ENCODE assay signal across 1 cellular context in the genomic region with DNA sequence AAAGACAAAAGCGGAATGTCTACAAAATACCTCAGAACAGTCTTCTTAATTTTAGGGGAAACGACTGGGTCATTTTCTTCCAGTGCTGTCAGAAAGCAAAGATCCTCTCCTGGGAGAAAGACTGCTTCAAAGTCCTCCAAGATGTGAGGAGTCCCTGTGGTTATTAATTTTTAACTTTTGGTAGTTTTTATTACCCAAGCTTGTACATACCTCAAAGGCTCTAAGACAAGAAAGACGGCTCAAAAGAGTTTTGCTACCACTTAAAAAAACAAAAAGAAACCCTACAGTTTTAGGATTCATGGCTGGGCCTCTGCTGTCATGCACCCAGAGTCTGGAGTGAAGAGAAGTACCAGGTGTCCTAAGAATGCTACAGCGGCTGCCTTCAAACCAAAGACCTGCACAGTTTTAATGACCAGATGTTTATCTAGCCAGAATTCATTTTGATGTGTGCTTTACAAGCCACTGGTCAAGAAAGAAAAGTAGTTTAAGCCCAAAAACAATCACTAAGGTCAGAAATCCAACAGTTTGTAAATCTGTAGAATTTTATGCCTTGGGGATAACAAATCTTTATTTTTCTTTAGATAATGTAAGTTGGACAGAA.
TF ChIP-seq lines count a peak whose summit lies in the region.

No MANE protein-coding gene starts in this region.

TF ChIP-seq in SK-N-SH, 30 proteins besides CTCF, POLR2A, EP300 and RAD21:
- TF ChIP-seq NFIC (IDR thresholded peaks at IDR 0.05; ENCODE audit: borderline replicate concordance) (no peak), PBX3 (IDR thresholded peaks at IDR 0.05) (no peak), JUND (IDR thresholded peaks at IDR 0.05) (no peak), MEF2A (IDR thresholded peaks at IDR 0.05; ENCODE audit: borderline replicate concordance, low read depth) (no peak), TCF12 (IDR thresholded peaks at IDR 0.05) (peak; percentile 48; the same call in 1 of the 2 replicates), GABPA (IDR thresholded peaks at IDR 0.05; ENCODE audit: low read depth) (no peak), TAF1 (IDR thresholded peaks at IDR 0.05; ENCODE audit: borderline replicate concordance, low read depth, low read length) (0 out of 2 replicates have a peak, but pooled peaks have one; percentile 4), MXI1 (IDR thresholded peaks at IDR 0.05; ENCODE audit: low read depth, low read length) (no peak), GATA2 (CRISPR knock-in tag; IDR thresholded peaks at IDR 0.05) (peak; percentile 25; the same call in 1 of the 2 replicates), FOSL2 (IDR thresholded peaks at IDR 0.05; ENCODE audit: borderline replicate concordance, low read depth) (no peak)
- TF ChIP-seq, protein P1, sequence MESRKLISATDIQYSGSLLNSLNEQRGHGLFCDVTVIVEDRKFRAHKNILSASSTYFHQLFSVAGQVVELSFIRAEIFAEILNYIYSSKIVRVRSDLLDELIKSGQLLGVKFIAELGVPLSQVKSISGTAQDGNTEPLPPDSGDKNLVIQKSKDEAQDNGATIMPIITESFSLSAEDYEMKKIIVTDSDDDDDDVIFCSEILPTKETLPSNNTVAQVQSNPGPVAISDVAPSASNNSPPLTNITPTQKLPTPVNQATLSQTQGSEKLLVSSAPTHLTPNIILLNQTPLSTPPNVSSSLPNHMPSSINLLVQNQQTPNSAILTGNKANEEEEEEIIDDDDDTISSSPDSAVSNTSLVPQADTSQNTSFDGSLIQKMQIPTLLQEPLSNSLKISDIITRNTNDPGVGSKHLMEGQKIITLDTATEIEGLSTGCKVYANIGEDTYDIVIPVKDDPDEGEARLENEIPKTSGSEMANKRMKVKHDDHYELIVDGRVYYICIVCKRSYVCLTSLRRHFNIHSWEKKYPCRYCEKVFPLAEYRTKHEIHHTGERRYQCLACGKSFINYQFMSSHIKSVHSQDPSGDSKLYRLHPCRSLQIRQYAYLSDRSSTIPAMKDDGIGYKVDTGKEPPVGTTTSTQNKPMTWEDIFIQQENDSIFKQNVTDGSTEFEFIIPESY (IDR thresholded peaks at IDR 0.05; ENCODE audit: borderline replicate concordance, low read depth), result no peak
- TF ChIP-seq, protein P2, sequence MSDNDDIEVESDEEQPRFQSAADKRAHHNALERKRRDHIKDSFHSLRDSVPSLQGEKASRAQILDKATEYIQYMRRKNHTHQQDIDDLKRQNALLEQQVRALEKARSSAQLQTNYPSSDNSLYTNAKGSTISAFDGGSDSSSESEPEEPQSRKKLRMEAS (IDR thresholded peaks at IDR 0.05; ENCODE audit: low read depth), result no peak
- TF ChIP-seq, protein P3, sequence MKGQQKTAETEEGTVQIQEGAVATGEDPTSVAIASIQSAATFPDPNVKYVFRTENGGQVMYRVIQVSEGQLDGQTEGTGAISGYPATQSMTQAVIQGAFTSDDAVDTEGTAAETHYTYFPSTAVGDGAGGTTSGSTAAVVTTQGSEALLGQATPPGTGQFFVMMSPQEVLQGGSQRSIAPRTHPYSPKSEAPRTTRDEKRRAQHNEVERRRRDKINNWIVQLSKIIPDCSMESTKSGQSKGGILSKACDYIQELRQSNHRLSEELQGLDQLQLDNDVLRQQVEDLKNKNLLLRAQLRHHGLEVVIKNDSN (IDR thresholded peaks at IDR 0.05; ENCODE audit: borderline replicate concordance, low read depth), result no peak
- TF ChIP-seq, protein P4, sequence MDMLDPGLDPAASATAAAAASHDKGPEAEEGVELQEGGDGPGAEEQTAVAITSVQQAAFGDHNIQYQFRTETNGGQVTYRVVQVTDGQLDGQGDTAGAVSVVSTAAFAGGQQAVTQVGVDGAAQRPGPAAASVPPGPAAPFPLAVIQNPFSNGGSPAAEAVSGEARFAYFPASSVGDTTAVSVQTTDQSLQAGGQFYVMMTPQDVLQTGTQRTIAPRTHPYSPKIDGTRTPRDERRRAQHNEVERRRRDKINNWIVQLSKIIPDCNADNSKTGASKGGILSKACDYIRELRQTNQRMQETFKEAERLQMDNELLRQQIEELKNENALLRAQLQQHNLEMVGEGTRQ (IDR thresholded peaks at IDR 0.05; ENCODE audit: borderline replicate concordance, low read depth, low read length), result no peak
